ENCODE assay signal across 24 cellular contexts in genomic region chr1:77361621-77362020, GRCh38.
"Had no signal": no experiment of that assay in that cellular context is flagged by ENCODE, and none has a peak within 500 bp of the region (broad histone marks: within the 10 kb centered on the region; RNA-seq: fewer than 3 reads in every experiment).

No MANE protein-coding gene starts in this region.

- H3K27me3 ChIP-seq: colonic mucosa, dorsolateral prefrontal cortex, esophagus muscularis mucosa, esophagus squamous epithelium, foreskin keratinocyte, gastrocnemius medialis, gastroesophageal sphincter, heart left ventricle, heart right ventricle had no signal

- H3K4me1 Mint-ChIP-seq: endodermal cell had no signal

- H3K9me3 Mint-ChIP-seq: dendritic cell treated with granulocyte-macrophage colony-stimulating factor and Interleukin-4, amounts not matched to agents 40 ng/mL and 50 ng/mL, for 4 days; effector memory CD8-positive, alpha-beta T cell; endodermal cell had no signal

- H3K27ac ChIP-seq: colonic mucosa, coronary artery, epithelial cell of prostate, esophagus muscularis mucosa, esophagus squamous epithelium, foreskin keratinocyte, gastrocnemius medialis, gastroesophageal sphincter, heart left ventricle, heart right ventricle had no signal

- H3K4me3 ChIP-seq: colonic mucosa, coronary artery, dorsolateral prefrontal cortex, esophagus muscularis mucosa, esophagus squamous epithelium, gastrocnemius medialis, gastroesophageal sphincter, heart left ventricle, heart right ventricle had no signal

- H3K9me3 ChIP-seq: colonic mucosa, esophagus muscularis mucosa, esophagus squamous epithelium, gastrocnemius medialis, gastroesophageal sphincter, heart left ventricle, heart right ventricle had no signal

- DNase-seq: colonic mucosa; cortex of kidney; dermis blood vessel endothelial cell; dorsolateral prefrontal cortex; effector CD4-positive, alpha-beta T cell; effector CD8-positive, alpha-beta T cell; effector memory CD4-positive, alpha-beta T cell; effector memory CD8-positive, alpha-beta T cell; endodermal cell; erythroblast; esophagus squamous epithelium; foreskin fibroblast; foreskin keratinocyte; foreskin melanocyte; gastrocnemius medialis; glutamatergic neuron; heart left ventricle; heart right ventricle had no signal

- H3K4me1 ChIP-seq: colonic mucosa, esophagus muscularis mucosa, esophagus squamous epithelium, foreskin keratinocyte, gastrocnemius medialis, gastroesophageal sphincter, heart left ventricle, heart right ventricle had no signal

- H3K36me3 ChIP-seq: colonic mucosa, esophagus muscularis mucosa, esophagus squamous epithelium, gastrocnemius medialis, gastroesophageal sphincter, heart left ventricle, heart right ventricle had no signal

- ATAC-seq: effector memory CD8-positive, alpha-beta T cell; esophagus mucosa; foreskin keratinocyte; gastrocnemius medialis; gastroesophageal sphincter; heart left ventricle; heart right ventricle had no signal

- H3K27me3 Mint-ChIP-seq: dendritic cell treated with granulocyte-macrophage colony-stimulating factor and Interleukin-4, amounts not matched to agents 40 ng/mL and 50 ng/mL, for 4 days; effector memory CD8-positive, alpha-beta T cell had no signal

- H3K4me3 Mint-ChIP-seq: dendritic cell treated with granulocyte-macrophage colony-stimulating factor and Interleukin-4, amounts not matched to agents 40 ng/mL and 50 ng/mL, for 4 days; effector memory CD8-positive, alpha-beta T cell; endodermal cell had no signal

- H3K27ac Mint-ChIP-seq: dendritic cell treated with granulocyte-macrophage colony-stimulating factor and Interleukin-4, amounts not matched to agents 40 ng/mL and 50 ng/mL, for 4 days; effector memory CD8-positive, alpha-beta T cell; endodermal cell had no signal
